ENCODE assay signal across 20 cellular contexts in genomic region chrX:103099706-103100105, GRCh38. TPM values are rescaled to one million over a fixed set of nuclear protein-coding genes. Genes with fewer than 3 reads are reported as not detected.
DNase-seq lines count a peak whose midpoint lies in the region; ATAC-seq, FAIRE-seq and TF ChIP-seq lines count a peak whose summit lies in the region.
"Had no signal": no experiment of that assay in that cellular context is flagged by ENCODE, and none has a peak within 500 bp of the region (broad histone marks: within the 10 kb centered on the region; RNA-seq: fewer than 3 reads in every experiment).

No MANE protein-coding gene starts in this region.

- no peak overlapping the region for H3K4me2 ChIP-seq in GM12878 (ENCODE audit: control insufficient read depth, insufficient read depth)
- H3K4me2 ChIP-seq: A549 had no signal

- no peaks in the 10 kb centered on the region for H3K9me3 Mint-ChIP-seq in HFFc6
- H3K9me3 Mint-ChIP-seq: CD8-positive, alpha-beta T cell had no signal

- H3K79me2 ChIP-seq in GM12878 (ENCODE audit: control insufficient read depth, insufficient read depth, low read length), result no peaks in the 10 kb centered on the region

- peak; percentile 51 for DNase-seq in EH (ENCODE audit: low read depth)
- peak; percentile 3 for DNase-seq in HFFc6
- no peak for DNase-seq in GM12878 (ENCODE audit: low read depth, low spot score)
- peak; percentile 34 for DNase-seq in retinal pigment epithelial cell (ENCODE audit: low read depth)
- DNase-seq in NCI-H2029 treated with DMSO at 0.1 percent for 48 hours (lab: John Stamatoyannopoulos, UW), result no peak
- DNase-seq in NCI-H1930 (lab: John Stamatoyannopoulos, UW), result no peak
- DNase-seq: CD8-positive, alpha-beta T cell; COR-L47; DMS153; DMS79 treated with DMSO at 0.1 percent for 48 hours; GF-D8; GM23248 had no signal

- no peaks in the 10 kb centered on the region for H3K27me3 ChIP-seq in GM12878 (replicated peaks in 1 of 2; ENCODE audit: control insufficient read depth in 2 of 2, insufficient read depth in 2 of 2, low read length in 1 of 2)

- no peak overlapping the region for H3K4me3 Mint-ChIP-seq in HFFc6
- H3K4me3 Mint-ChIP-seq: CD14-positive monocyte; CD8-positive, alpha-beta T cell had no signal

- no peak overlapping the region for H3K27ac Mint-ChIP-seq in HFFc6
- H3K27ac Mint-ChIP-seq: CD14-positive monocyte; CD8-positive, alpha-beta T cell had no signal

- ATAC-seq in GM12878 (peak; percentile 55), HG02840 (IDR thresholded peaks at IDR 0.05; ENCODE audit: low FRiP score, unreplicated experiment) (no peak)
- ATAC-seq: A549; CD8-positive, alpha-beta T cell had no signal

- POLR2A ChIA-PET in GM12878 (lab: Charles Lee), result no interaction called here

- RAD21 ChIA-PET in GM12878 (lab: Charles Lee; ENCODE audit: unreplicated experiment), result no interaction called here

- no peaks in the 10 kb centered on the region for H4K20me1 ChIP-seq in GM12878 (ENCODE audit: control insufficient read depth, insufficient read depth)

- no peak overlapping the region for H3K9ac ChIP-seq in GM12878 (ENCODE audit: control insufficient read depth, insufficient read depth, low read length)
- H3K9ac ChIP-seq: GM23248 had no signal

- H3K9me3 ChIP-seq in GM12878 (replicated peaks; ENCODE audit: control insufficient read depth, insufficient read depth, low read length), result no peaks in the 10 kb centered on the region
- H3K9me3 ChIP-seq: A549 had no signal

- WGBS in GM12878 (ENCODE audit: insufficient coverage, insufficient replicate concordance, low lambda C conversion rate, missing lambda C conversion rate), result 32% methylated on average over 5 of the region's 5 CpGs

- no TSS peak for BruUV-seq in GM12878 (replicated peaks; lab: Mats Ljungman, UMichigan)

- no peaks in the 10 kb centered on the region for H3K4me1 ChIP-seq in GM12878 (ENCODE audit: control insufficient read depth, insufficient read depth, low read length)
- H3K4me1 ChIP-seq: A549 had no signal

- SMC1A ChIA-PET in GM12878 (lab: Charles Lee; ENCODE audit: uncharacterized antibody, unreplicated experiment), result no interaction called here

- no peak for TF ChIP-seq CTCF in HFFc6 (IDR thresholded peaks at IDR 0.05)
- no peak for TF ChIP-seq CTCF in GM12878 (IDR thresholded peaks at IDR 0.05 in 2 of 3, conservative IDR thresholded peaks at IDR 0.05 in 1 of 3; ENCODE audit: control insufficient read depth in 2 of 3, extremely low read depth in 1 of 3, insufficient read depth in 1 of 3, low read depth in 3 of 3, low read length in 3 of 3)
- TF ChIP-seq CTCF in retinal pigment epithelial cell (conservative IDR thresholded peaks at IDR 0.05; ENCODE audit: low read depth, low read length), result no peak

- H3K4me1 Mint-ChIP-seq in HFFc6 (ENCODE audit: low read depth), result peaks cover 6% of the 10 kb centered on the region; the same call in 1 of the 2 replicates
- H3K4me1 Mint-ChIP-seq: CD14-positive monocyte had no signal

- no peak for TF ChIP-seq RAD21 in GM12878 (IDR thresholded peaks at IDR 0.05; ENCODE audit: insufficient read depth, low read depth, low read length)

- intact Hi-C loops in GM12878 (cut with micrococcal nuclease; ENCODE audit: unreplicated experiment), result no loop called here

- H2AFZ ChIP-seq in GM12878 (ENCODE audit: control insufficient read depth, low read depth, low read length), result no peak overlapping the region
- H2AFZ ChIP-seq: GM23248 had no signal

- TF ChIP-seq POLR2A in GM12878 (IDR thresholded peaks at IDR 0.05; ENCODE audit: low read depth, low read length), result no peak

- H3K36me3 Mint-ChIP-seq in HFFc6 (ENCODE audit: low read depth), result no peaks in the 10 kb centered on the region
- H3K36me3 Mint-ChIP-seq: CD14-positive monocyte; CD8-positive, alpha-beta T cell had no signal

- H3K27ac ChIP-seq in GM12878 (ENCODE audit: control insufficient read depth, insufficient read depth), result no peak overlapping the region
- H3K27ac ChIP-seq: A549, GM23248, HL-60 had no signal

- H3K27me3 Mint-ChIP-seq in HFFc6 (ENCODE audit: insufficient read depth), result peaks cover 2% of the 10 kb centered on the region; the same call in 1 of the 2 replicates

- TF ChIP-seq EP300 in GM12878 (IDR thresholded peaks at IDR 0.05; ENCODE audit: borderline replicate concordance in 1 of 2, control insufficient read depth in 1 of 2, low read depth in 2 of 2, low read length in 2 of 2), result no peak

- CTCF ChIA-PET in GM12878 (lab: Yijun Ruan, JAX), result no interaction called here

- H3K4me3 ChIP-seq in GM12878 (no peak overlapping the region), retinal pigment epithelial cell (ENCODE audit: low read length) (no peak overlapping the region)
- H3K4me3 ChIP-seq: A549, GM23248 had no signal

- H3K36me3 ChIP-seq in GM12878 (ENCODE audit: control insufficient read depth in 2 of 2, insufficient read depth in 2 of 2, low read length in 1 of 2), result no peaks in the 10 kb centered on the region

- in situ Hi-C loops in GM12878 (cut with MboI), result no loop called here

- no peak for FAIRE-seq in GM12878 (lab: Jason Lieb, UNC)
- FAIRE-seq: A549, D721Med, GM18507, H54 had no signal

TF ChIP-seq in GM12878, 131 proteins besides CTCF, POLR2A, EP300 and RAD21:
- TF ChIP-seq ESRRA (IDR thresholded peaks at IDR 0.05; ENCODE audit: low read length) (no peak), ZNF274 (IDR thresholded peaks at IDR 0.05; ENCODE audit: insufficient read depth, insufficient read length) (no peak), ZNF207 (IDR thresholded peaks at IDR 0.05; ENCODE audit: borderline replicate concordance) (no peak), CBX5 (IDR thresholded peaks at IDR 0.05; ENCODE audit: low read depth) (no peak), ATF2 (IDR thresholded peaks at IDR 0.05; ENCODE audit: low read length) (no peak), CHD2 (IDR thresholded peaks at IDR 0.05; ENCODE audit: borderline replicate concordance, low read depth, low read length) (no peak)

RNA-seq across cellular contexts. Expression of gene NXF3, which starts 6.8 kb away (rescaled TPM):
- 1 to 10 TPM in 4 of 6 experiments, under 1 TPM in 2; 0.54 to 4.2 (median 1.1) TPM for total RNA-seq in HFFc6 (2021; fragmentation: NEBNext Ultra II Directional; extraction: Animal tissue kit (Norgen Biotek cat#: 25700))
- total RNA-seq in GM12878 (2013; cell fraction: nucleolus; rRNA removed), result 0.94 TPM in 1 of 2 replicates, not detected in the other
- total RNA-seq in GM12878 (2014; rRNA removed) (not detected in 2 replicates), GM12878 (2014; rRNA removed; fragmentation: Illumina TruSeq; extraction: Trizol) (not detected in 2 replicates), GM12878 (2021) (not detected in 2 replicates)
- polyA plus RNA-seq in GM12878 (2011; ENCODE audit: low read depth), result not detected
- polyA plus RNA-seq in GM12878 (2011; rRNA removed) (7.5 and 8.0 TPM in 2 replicates), GM12878 (2014; fragmentation: Illumina TruSeq; extraction: Trizol) (not detected in 2 replicates), GM12878 (2014; fragmentation: Nextera tagmentation; extraction: Ambion mirVana) (not detected), GM12878 (2014; rRNA removed) (not detected in 2 replicates), GM12878 (2016; fragmentation: Nextera tagmentation; extraction: Ambion mirVana) (under 1 TPM in 1 of 2 experiments, not detected in 1; 0.53 TPM)
- 8.8 and 9.3 TPM in 2 replicates for polyA plus RNA-seq in GM12878 (2011; cell fraction: cytosol; rRNA removed)
- 48.0 and 67.3 TPM in 2 replicates for polyA plus RNA-seq in GM12878 (2011; cell fraction: nucleus; rRNA removed)
- not detected in 2 replicates for polyA plus RNA-seq in GM12878 (2012)
- 4.5 and 5.0 TPM in 2 replicates for polyA minus RNA-seq in GM12878 (2011; rRNA and poly(A)+ RNA removed)
- 1.2 and 2.5 TPM in 2 replicates for polyA minus RNA-seq in GM12878 (2011; cell fraction: cytosol; rRNA and poly(A)+ RNA removed)
- polyA minus RNA-seq in GM12878 (2011; cell fraction: nucleus; rRNA and poly(A)+ RNA removed), result 3.3 and 5.1 TPM in 2 replicates
- total RNA-seq: CD8-positive, alpha-beta T cell had no signal
- polyA plus RNA-seq: A549, AG04450, CD14-positive monocyte had no signal

RNA-seq across cellular contexts. Expression of gene BEX1, which starts 35.7 kb away (rescaled TPM):
- not detected for total RNA-seq in HFFc6 (2021; fragmentation: NEBNext Ultra II Directional; extraction: Animal tissue kit (Norgen Biotek cat#: 25700))
- not detected in 2 replicates for total RNA-seq in GM12878 (2013; cell fraction: nucleolus; rRNA removed)
- total RNA-seq in GM12878 (2014; rRNA removed), result not detected in 2 replicates
- total RNA-seq in GM12878 (2014; rRNA removed; fragmentation: Illumina TruSeq; extraction: Trizol), result not detected in 2 replicates
- not detected in 2 replicates for total RNA-seq in GM12878 (2021)
- not detected for polyA plus RNA-seq in GM12878 (2011; ENCODE audit: low read depth)
- polyA plus RNA-seq in GM12878 (2011; rRNA removed), result 3.8 and 4.8 TPM in 2 replicates
- polyA plus RNA-seq in GM12878 (2011; cell fraction: cytosol; rRNA removed), result 1.6 and 2.1 TPM in 2 replicates
- 0.70 and 1.4 TPM in 2 replicates for polyA plus RNA-seq in GM12878 (2011; cell fraction: nucleus; rRNA removed)
- polyA plus RNA-seq in GM12878 (2012), result not detected in 2 replicates
- polyA plus RNA-seq in GM12878 (2014; fragmentation: Illumina TruSeq; extraction: Trizol), result not detected in 2 replicates
- polyA plus RNA-seq in GM12878 (2014; fragmentation: Nextera tagmentation; extraction: Ambion mirVana), result not detected
- not detected in 2 replicates for polyA plus RNA-seq in GM12878 (2014; rRNA removed)
- polyA plus RNA-seq in GM12878 (2016; fragmentation: Nextera tagmentation; extraction: Ambion mirVana), result under 1 TPM in 1 of 2 experiments, not detected in 1; 0.19 TPM
- 0.80 TPM in 1 of 2 replicates, not detected in the other for polyA minus RNA-seq in GM12878 (2011; rRNA and poly(A)+ RNA removed)
- polyA minus RNA-seq in GM12878 (2011; cell fraction: cytosol; rRNA and poly(A)+ RNA removed), result not detected in 2 replicates
- 0.57 TPM in 1 of 2 replicates, not detected in the other for polyA minus RNA-seq in GM12878 (2011; cell fraction: nucleus; rRNA and poly(A)+ RNA removed)
- polyA plus RNA-seq: A549 had no signal

Comparison
In these comparisons a context has a peak if more than half of its experiments do, and no peak if none do; other contexts are left out.
1. DNase-seq: peak in EH (single experiment), HFFc6 (single experiment) and retinal pigment epithelial cell (single experiment); none in GM12878 (single experiment), NCI-H2029 treated with DMSO at 0.1 percent for 48 hours (single experiment) and NCI-H1930 (0 of 2).